In the genomic region with DNA sequence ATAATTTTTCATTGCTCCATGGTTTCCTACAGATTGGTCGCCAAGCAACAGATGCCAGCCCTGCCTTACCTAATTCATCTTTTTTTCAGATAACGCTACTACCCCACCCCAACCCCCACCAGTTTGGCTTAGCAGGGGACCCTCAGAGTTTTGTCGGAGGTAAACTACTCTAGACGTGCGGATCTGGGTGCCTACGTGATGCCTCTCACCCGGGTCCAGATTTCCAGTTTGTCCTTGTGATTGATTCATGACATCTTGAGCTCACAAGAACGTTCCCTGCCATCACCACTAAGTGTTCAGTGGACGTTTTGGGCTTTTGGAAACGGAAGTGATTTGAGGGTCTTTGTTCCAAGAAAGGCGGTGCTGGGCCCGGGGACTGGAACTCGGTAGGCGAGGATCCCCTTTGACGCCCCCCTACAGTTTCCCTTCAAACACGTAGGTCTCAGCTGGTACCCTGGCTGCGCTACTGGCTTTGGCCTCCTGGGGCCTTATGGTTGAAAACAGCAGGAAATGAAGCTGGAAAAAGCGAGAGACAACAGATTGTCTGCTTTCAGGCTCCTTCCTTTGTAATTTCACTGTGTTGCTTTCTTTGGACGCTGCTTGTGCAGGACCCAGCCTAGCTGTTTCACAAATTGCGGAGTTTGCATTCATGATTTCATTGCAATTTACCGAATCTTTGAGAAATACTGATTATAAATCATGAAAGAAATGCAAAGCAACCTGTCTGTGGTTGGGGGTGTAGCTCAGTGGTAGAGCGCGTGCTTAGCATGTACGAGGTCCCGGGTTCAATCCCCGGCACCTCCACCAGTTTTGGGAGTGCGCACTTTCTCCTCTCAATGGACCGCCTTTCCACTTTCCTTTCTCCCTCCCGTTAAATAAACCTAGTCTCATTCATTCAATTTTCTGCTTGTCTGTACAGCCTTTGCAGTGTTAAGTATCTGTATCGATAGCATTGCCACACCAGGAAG, we compare ENCODE assay signal across 8 cellular contexts.
DNase-seq lines count a peak whose midpoint lies in the region; ATAC-seq, FAIRE-seq and TF ChIP-seq lines count a peak whose summit lies in the region.

No MANE protein-coding gene starts in this region.

- SMC1A ChIA-PET in GM12878 (lab: Charles Lee; ENCODE audit: uncharacterized antibody, unreplicated experiment): interaction anchor here (1.2 kb wide), 1 partner anchor 16 kb away, joined by 5 read pairs; no protein-coding TSS in a partner anchor

- H3K79me2 ChIP-seq in PC-3 (ENCODE audit: low read length) (no peaks in the 10 kb centered on the region), GM12878 (ENCODE audit: control insufficient read depth, insufficient read depth, low read length) (no peaks in the 10 kb centered on the region)

- H3K9ac ChIP-seq in HUES6 (ENCODE audit: low read length) (peak overlapping the region; percentile 40), PC-3 (ENCODE audit: low read length) (no peak overlapping the region), GM12878 (ENCODE audit: control insufficient read depth, insufficient read depth, low read length) (no peak overlapping the region)

- H3F3A ChIP-seq in PC-3 (ENCODE audit: low read length, unreplicated experiment): no peaks in the 10 kb centered on the region

- DNase-seq in activated CD4-positive, alpha-beta T cell treated with anti-CD3 and anti-CD28 coated beads for 24 hours (ENCODE audit: low read depth in 2 of 2): peak; percentile 22 to 43
- no peak for DNase-seq in activated CD4-positive, alpha-beta T cell treated with anti-CD3 and anti-CD28 coated beads for 4 hours
- DNase-seq in PC-3 (peak; percentile 59), GM12878 (ENCODE audit: low read depth, low spot score) (peak; percentile 45), left kidney (ENCODE audit: low read depth, low spot score) (peak; percentile 94), posterior vena cava (ENCODE audit: low spot score) (no peak)

- H3K9me3 ChIP-seq in HUES6 (ENCODE audit: control insufficient read depth, insufficient read depth, low read depth, low read length) (no peaks in the 10 kb centered on the region), PC-3 (ENCODE audit: low read length) (no peaks in the 10 kb centered on the region), GM12878 (replicated peaks; ENCODE audit: control insufficient read depth, insufficient read depth, low read length) (no peaks in the 10 kb centered on the region)

- peak; percentile 66 for FAIRE-seq in GM12878 (lab: Jason Lieb, UNC)

- BruUV-seq in PC-3 (replicated peaks; lab: Mats Ljungman, UMichigan): no TSS peak
- no TSS peak for BruUV-seq in GM12878 (replicated peaks; lab: Mats Ljungman, UMichigan)

- TF ChIP-seq RAD21 in GM12878 (IDR thresholded peaks at IDR 0.05; ENCODE audit: insufficient read depth, low read depth, low read length): no peak

- 3% methylated on average over 30 of the region's 30 CpGs for WGBS in GM12878 (ENCODE audit: insufficient coverage, insufficient replicate concordance, low lambda C conversion rate, missing lambda C conversion rate)

- H4K20me1 ChIP-seq in PC-3 (ENCODE audit: low read length): no peaks in the 10 kb centered on the region
- no peaks in the 10 kb centered on the region for H4K20me1 ChIP-seq in GM12878 (ENCODE audit: control insufficient read depth, insufficient read depth)

- CTCF ChIA-PET in PC-3 (lab: Charles Lee): interaction anchor here (1.0 to 1.1 kb wide), 2 partner anchors 17 to 22 kb away, joined by 3 read pairs; no protein-coding TSS in a partner anchor
- CTCF ChIA-PET in GM12878 (lab: Yijun Ruan, JAX): interaction anchor here (0.7 kb wide), 1 partner anchor 91 kb away, joined by 3 read pairs; a partner anchor contains a TSS

- intact Hi-C loops in PC-3 (cut with micrococcal nuclease): no loop called here
- intact Hi-C loops in GM12878 (cut with micrococcal nuclease; ENCODE audit: unreplicated experiment): no loop called here
- intact Hi-C loops in posterior vena cava (cut with DNase I): no loop called here

- in situ Hi-C loops in GM12878 (cut with MboI): no loop called here

- POLR2A ChIA-PET in PC-3 (lab: Charles Lee; ENCODE audit: unreplicated experiment) (no interaction called here), GM12878 (lab: Charles Lee) (interaction anchor here (0.6 kb wide), 1 partner anchor 329 kb away, joined by 4 read pairs; no protein-coding TSS in a partner anchor)

- H3K27ac ChIP-seq in HUES6 (ENCODE audit: low read depth, low read length) (no peak overlapping the region), PC-3 (ENCODE audit: low read length) (no peak overlapping the region), GM12878 (ENCODE audit: control insufficient read depth, insufficient read depth) (no peak overlapping the region)

- H3K4me1 ChIP-seq in HUES6 (ENCODE audit: control insufficient read depth, insufficient read depth, low read length) (0 out of 2 replicates have a peak, but pooled peaks cover 5% of the 10 kb centered on the region), PC-3 (ENCODE audit: insufficient read depth, low read length) (no peaks in the 10 kb centered on the region), GM12878 (ENCODE audit: control insufficient read depth, insufficient read depth, low read length) (no peaks in the 10 kb centered on the region)

- no peaks in the 10 kb centered on the region for H3K9me2 ChIP-seq in PC-3 (replicated peaks; ENCODE audit: low read length)

- TF ChIP-seq CTCF in PC-3 (conservative IDR thresholded peaks at IDR 0.05; ENCODE audit: low read depth, low read length): peak; percentile 45
- peak in 2 of 3 experiments; percentile 30 to 40; a peak in 4 of 6 replicates for TF ChIP-seq CTCF in GM12878 (IDR thresholded peaks at IDR 0.05 in 2 of 3, conservative IDR thresholded peaks at IDR 0.05 in 1 of 3; ENCODE audit: control insufficient read depth in 2 of 3, extremely low read depth in 1 of 3, insufficient read depth in 1 of 3, low read depth in 3 of 3, low read length in 3 of 3)

- RAD21 ChIA-PET in GM12878 (lab: Charles Lee; ENCODE audit: unreplicated experiment): no interaction called here

- peak overlapping the region; percentile 85 for H3K4me3 ChIP-seq in HUES6 (ENCODE audit: low read depth, low read length)
- H3K4me3 ChIP-seq in PC-3 (ENCODE audit: low read length): peak overlapping the region; percentile 68
- peak overlapping the region; percentile 53; the same call in 1 of the 2 replicates for H3K4me3 ChIP-seq in GM12878

- H3K4me2 ChIP-seq in PC-3 (ENCODE audit: low read length): peak overlapping the region; percentile 74
- peak overlapping the region; percentile 43 for H3K4me2 ChIP-seq in GM12878 (ENCODE audit: control insufficient read depth, insufficient read depth)

- ATAC-seq in PC-3 (peak; percentile 95), GM12878 (peak; percentile 92), GM19452 (IDR thresholded peaks at IDR 0.05; ENCODE audit: unreplicated experiment) (no peak)

- no peak for TF ChIP-seq EP300 in GM12878 (IDR thresholded peaks at IDR 0.05; ENCODE audit: borderline replicate concordance in 1 of 2, control insufficient read depth in 1 of 2, low read depth in 2 of 2, low read length in 2 of 2)

- H2AFZ ChIP-seq in PC-3 (ENCODE audit: low read length): peak overlapping the region; percentile 81
- peak overlapping the region; percentile 39 for H2AFZ ChIP-seq in GM12878 (ENCODE audit: control insufficient read depth, low read depth, low read length)

- H3K27me3 ChIP-seq in HUES6 (ENCODE audit: control insufficient read depth, insufficient read depth, low read length) (no peaks in the 10 kb centered on the region), PC-3 (ENCODE audit: low read length) (0 out of 2 replicates have a peak, but pooled peaks cover 3% of the 10 kb centered on the region), GM12878 (replicated peaks in 1 of 2; ENCODE audit: control insufficient read depth in 2 of 2, insufficient read depth in 2 of 2, low read length in 1 of 2) (no peaks in the 10 kb centered on the region)

- no peak for TF ChIP-seq POLR2A in GM12878 (IDR thresholded peaks at IDR 0.05; ENCODE audit: low read depth, low read length)

- H3K36me3 ChIP-seq in HUES6 (ENCODE audit: control insufficient read depth, insufficient read depth, low read length) (no peaks in the 10 kb centered on the region), PC-3 (ENCODE audit: low read depth, low read length) (no peaks in the 10 kb centered on the region), GM12878 (ENCODE audit: control insufficient read depth in 2 of 2, insufficient read depth in 2 of 2, low read length in 1 of 2) (no peaks in the 10 kb centered on the region)

TF ChIP-seq in GM12878, 131 proteins besides CTCF, POLR2A, EP300 and RAD21 (continues in another document):
- TF ChIP-seq TCF3 (IDR thresholded peaks at IDR 0.05; ENCODE audit: borderline replicate concordance, insufficient read depth, low read depth, low read length) (no peak), ZSCAN29 (IDR thresholded peaks at IDR 0.05) (peak; percentile 75; the same call in 1 of the 2 replicates), CBFB (IDR thresholded peaks at IDR 0.05; ENCODE audit: low read depth) (0 out of 2 replicates have a peak, but pooled peaks have one; percentile 32), CBX5 (IDR thresholded peaks at IDR 0.05; ENCODE audit: low read depth) (0 out of 2 replicates have a peak, but pooled peaks have one; percentile 21), NFIC (IDR thresholded peaks at IDR 0.05; ENCODE audit: low read depth, low read length) (no peak), HCFC1 (IDR thresholded peaks at IDR 0.05; ENCODE audit: low read length) (no peak), EZH2 (IDR thresholded peaks at IDR 0.05; ENCODE audit: borderline replicate concordance, control insufficient read depth, low read depth, low read length) (no peak), SREBF1 (IDR thresholded peaks at IDR 0.05; ENCODE audit: low read length) (no peak), IKZF2 (IDR thresholded peaks at IDR 0.05) (peak in 1 of 2 experiments; percentile 25; a peak in 1 of 4 replicates), ESRRA (IDR thresholded peaks at IDR 0.05; ENCODE audit: low read length) (no peak), IKZF1 (conservative IDR thresholded peaks at IDR 0.05) (0 out of 2 replicates have a peak, but pooled peaks have one; percentile 9), NR2F1 (conservative IDR thresholded peaks at IDR 0.05) (0 out of 2 replicates have a peak, but pooled peaks have one; percentile 27), MYB (IDR thresholded peaks at IDR 0.05; ENCODE audit: borderline replicate concordance, low read depth, low read length) (no peak), NR2C1 (IDR thresholded peaks at IDR 0.05) (no peak)
- TF ChIP-seq, protein P1, sequence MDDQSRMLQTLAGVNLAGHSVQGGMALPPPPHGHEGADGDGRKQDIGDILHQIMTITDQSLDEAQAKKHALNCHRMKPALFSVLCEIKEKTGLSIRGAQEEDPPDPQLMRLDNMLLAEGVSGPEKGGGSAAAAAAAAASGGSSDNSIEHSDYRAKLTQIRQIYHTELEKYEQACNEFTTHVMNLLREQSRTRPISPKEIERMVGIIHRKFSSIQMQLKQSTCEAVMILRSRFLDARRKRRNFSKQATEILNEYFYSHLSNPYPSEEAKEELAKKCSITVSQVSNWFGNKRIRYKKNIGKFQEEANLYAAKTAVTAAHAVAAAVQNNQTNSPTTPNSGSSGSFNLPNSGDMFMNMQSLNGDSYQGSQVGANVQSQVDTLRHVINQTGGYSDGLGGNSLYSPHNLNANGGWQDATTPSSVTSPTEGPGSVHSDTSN (IDR thresholded peaks at IDR 0.05; ENCODE audit: insufficient replicate concordance, low read depth, low read length): peak; percentile 19

Comparison
In these comparisons a context has a peak if more than half of its experiments do, and no peak if none do; other contexts are left out.
1. DNase-seq: peak in activated CD4-positive, alpha-beta T cell treated with anti-CD3 and anti-CD28 coated beads for 24 hours (2 of 2), PC-3 (single experiment), GM12878 (single experiment) and left kidney (single experiment); none in activated CD4-positive, alpha-beta T cell treated with anti-CD3 and anti-CD28 coated beads for 4 hours (0 of 2) and posterior vena cava (single experiment).
2. Peak in every context shown above with its lines, with median percentiles within 50 percentile points of each other: H3K4me3 ChIP-seq.